In the genomic region with DNA sequence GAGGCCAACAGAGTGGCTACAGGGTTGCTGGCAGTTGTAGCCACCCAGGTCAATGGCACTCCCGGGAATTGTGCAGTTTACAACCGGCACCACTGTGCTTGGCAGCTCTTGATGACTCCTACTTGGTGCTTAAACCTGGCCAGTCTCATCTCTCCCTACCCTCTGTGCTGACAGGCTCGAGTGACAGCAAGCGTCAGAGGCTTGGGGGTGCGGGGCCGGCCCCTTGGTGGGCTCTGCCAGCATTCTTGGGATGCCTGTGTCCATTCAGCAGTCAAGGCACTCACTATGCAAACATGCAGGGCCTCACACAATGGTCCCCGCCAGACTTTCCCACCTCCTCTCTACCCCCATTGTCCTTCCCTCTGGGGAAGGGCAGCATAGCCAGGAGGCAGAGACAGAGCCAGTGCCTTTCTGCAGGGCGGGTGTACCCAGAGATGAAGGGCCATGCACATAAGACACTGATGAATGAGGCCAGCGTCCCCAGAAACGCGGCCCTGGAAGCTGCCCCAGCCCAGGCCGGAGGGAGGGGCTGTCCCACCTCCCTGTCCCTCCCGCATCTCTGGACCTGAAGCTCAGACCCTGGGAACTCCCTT, we compare ENCODE assay signal across 11 cellular contexts. TPM values are rescaled to one million over a fixed set of nuclear protein-coding genes. Genes with fewer than 3 reads are reported as not detected.
DNase-seq lines count a peak whose midpoint lies in the region; ATAC-seq, FAIRE-seq and TF ChIP-seq lines count a peak whose summit lies in the region.
"Had no signal": no experiment of that assay in that cellular context is flagged by ENCODE, and none has a peak within 500 bp of the region (broad histone marks: within the 10 kb centered on the region; RNA-seq: fewer than 3 reads in every experiment).

No MANE protein-coding gene starts in this region.

- ATAC-seq in A549 (peak; percentile 40 to 71), HG03342 (IDR thresholded peaks at IDR 0.05; ENCODE audit: unreplicated experiment) (no peak), GM19467 (IDR thresholded peaks at IDR 0.05; ENCODE audit: unreplicated experiment) (no peak), HG03139 (IDR thresholded peaks at IDR 0.05; ENCODE audit: unreplicated experiment) (no peak)
- ATAC-seq: GM12878, HCT116 had no signal

- TF ChIP-seq EP300 in A549 (IDR thresholded peaks at IDR 0.05) = peak in 1 of 2 experiments; percentile 25; a peak in 1 of 5 replicates

- no peak for TF ChIP-seq RAD21 in A549 (conservative IDR thresholded peaks at IDR 0.05 in 1 of 2, IDR thresholded peaks at IDR 0.05 in 1 of 2)

- TF ChIP-seq CTCF in A549 (IDR thresholded peaks at IDR 0.05) = no peak

- no peaks in the 10 kb centered on the region for H3K36me3 ChIP-seq in mesodermal cell (ENCODE audit: control insufficient read depth, insufficient read depth, low read length)

- no peaks in the 10 kb centered on the region for H3K4me1 Mint-ChIP-seq in activated CD4-positive, alpha-beta T cell treated with anti-CD3 and anti-CD28 coated beads, Interleukin-2, amount 10 ng/mL, durations not matched to agents 7 days and 5 days

- DNase-seq in A549 (ENCODE audit: low read depth in 1 of 2, low spot score in 1 of 2) (peak; percentile 55 to 76), M059J (ENCODE audit: low read depth) (peak; percentile 78), epidermal melanocyte (ENCODE audit: insufficient read length, low spot score) (peak; percentile 54)
- no peak for DNase-seq in activated CD4-positive, alpha-beta T cell treated with anti-CD3 and anti-CD28 coated beads, Interleukin-2, amount 10 ng/mL, durations not matched to agents 7 days and 5 days
- DNase-seq: activated CD8-positive, alpha-beta T cell treated with anti-CD3 and anti-CD28 coated beads for 36 hours had no signal

- no peaks in the 10 kb centered on the region for H3K27me3 Mint-ChIP-seq in activated CD4-positive, alpha-beta T cell treated with anti-CD3 and anti-CD28 coated beads, Interleukin-2, amount 10 ng/mL, durations not matched to agents 7 days and 5 days
- H3K27me3 Mint-ChIP-seq: activated CD8-positive, alpha-beta T cell treated with anti-CD3 and anti-CD28 coated beads for 36 hours had no signal

- H3K27ac ChIP-seq in A549 (peak overlapping the region; percentile 75), mesodermal cell (ENCODE audit: low read depth, low read length, severe bottlenecking) (peak overlapping the region; percentile 95)

- FAIRE-seq in A549 (lab: Jason Lieb, UNC) = no peak
- FAIRE-seq: GM12878 had no signal

- H3K9me3 ChIP-seq in A549 (no peaks in the 10 kb centered on the region), mesodermal cell (ENCODE audit: control insufficient read depth, low read length) (no peaks in the 10 kb centered on the region)

- peak overlapping the region; percentile 63 for H3K4me2 ChIP-seq in A549

- 9% methylated on average over 12 of the region's 13 CpGs for WGBS in A549 (ENCODE audit: missing lambda C conversion rate)
- WGBS in mesodermal cell (ENCODE audit: insufficient coverage in 2 of 2), 2 experiments = 3 to 4% methylated on average over 10 to 13 of the region's 13 CpGs

- CTCF ChIA-PET in A549 (lab: Yijun Ruan, JAX) = interaction anchor here (1.1 to 9.3 kb wide), 9 partner anchors 8 to 85 kb away, joined by 3 to 71 read pairs (median 4); no protein-coding TSS in a partner anchor
- CTCF ChIA-PET in activated CD4-positive, alpha-beta T cell treated with anti-CD3 and anti-CD28 coated beads, Interleukin-2, amount 10 ng/mL, durations not matched to agents 7 days and 5 days (lab: Charles Lee) = no interaction called here

- H3K27ac Mint-ChIP-seq in activated CD4-positive, alpha-beta T cell treated with anti-CD3 and anti-CD28 coated beads, Interleukin-2, amount 10 ng/mL, durations not matched to agents 7 days and 5 days = no peak overlapping the region
- H3K27ac Mint-ChIP-seq: activated CD8-positive, alpha-beta T cell treated with anti-CD3 and anti-CD28 coated beads for 36 hours had no signal

- H3K4me3 ChIP-seq in A549 (no peak overlapping the region), mesodermal cell (ENCODE audit: extremely low read depth, insufficient read depth, low read length, poor library complexity, severe bottlenecking) (peak overlapping the region; percentile 5)
- H3K4me3 ChIP-seq: GM12878 had no signal

- H3K4me3 Mint-ChIP-seq in activated CD4-positive, alpha-beta T cell treated with anti-CD3 and anti-CD28 coated beads, Interleukin-2, amount 10 ng/mL, durations not matched to agents 7 days and 5 days = no peak overlapping the region
- H3K4me3 Mint-ChIP-seq: activated CD8-positive, alpha-beta T cell treated with anti-CD3 and anti-CD28 coated beads for 36 hours had no signal

- no peak for TF ChIP-seq POLR2A in A549 (IDR thresholded peaks at IDR 0.05; ENCODE audit: low read length)

- H3K36me3 Mint-ChIP-seq in activated CD4-positive, alpha-beta T cell treated with anti-CD3 and anti-CD28 coated beads, Interleukin-2, amount 10 ng/mL, durations not matched to agents 7 days and 5 days (ENCODE audit: low read depth) = no peaks in the 10 kb centered on the region

- POLR2A ChIA-PET in A549 (lab: Yijun Ruan, JAX) = no interaction called here
- POLR2A ChIA-PET in activated CD4-positive, alpha-beta T cell treated with anti-CD3 and anti-CD28 coated beads, Interleukin-2, amount 10 ng/mL, durations not matched to agents 7 days and 5 days (lab: Charles Lee) = no interaction called here

- H3K9me3 Mint-ChIP-seq in activated CD4-positive, alpha-beta T cell treated with anti-CD3 and anti-CD28 coated beads, Interleukin-2, amount 10 ng/mL, durations not matched to agents 7 days and 5 days = no peaks in the 10 kb centered on the region
- H3K9me3 Mint-ChIP-seq: activated CD8-positive, alpha-beta T cell treated with anti-CD3 and anti-CD28 coated beads for 36 hours had no signal

- H3K4me1 ChIP-seq in A549 = peaks cover 72% of the 10 kb centered on the region
- peaks cover 52% of the 10 kb centered on the region for H3K4me1 ChIP-seq in mesodermal cell (ENCODE audit: control insufficient read depth, insufficient read depth, low read length, poor library complexity, severe bottlenecking)

TF ChIP-seq in A549, 52 proteins besides CTCF, POLR2A, EP300 and RAD21 (continues in another document):
- TF ChIP-seq FOSB (CRISPR knock-in tag; IDR thresholded peaks at IDR 0.05) (no peak), HOXA7 (CRISPR knock-in tag; IDR thresholded peaks at IDR 0.05) (no peak), HDAC2 (IDR thresholded peaks at IDR 0.05) (no peak), KDM5A (IDR thresholded peaks at IDR 0.05) (no peak), ESRRA (IDR thresholded peaks at IDR 0.05; ENCODE audit: borderline replicate concordance, low read length) (no peak), EHF (CRISPR knock-in tag; IDR thresholded peaks at IDR 0.05) (no peak), NR3C1 (IDR thresholded peaks at IDR 0.05) (no peak), JUN (IDR thresholded peaks at IDR 0.05) (peak in 1 of 2 experiments; percentile 31; a peak in 1 of 5 replicates), CBX8 (IDR thresholded peaks at IDR 0.05) (no peak), MYC (IDR thresholded peaks at IDR 0.05; ENCODE audit: borderline replicate concordance, low read length) (no peak), RFX5 (IDR thresholded peaks at IDR 0.05) (no peak), RNF2 (IDR thresholded peaks at IDR 0.05; ENCODE audit: borderline replicate concordance, low read depth) (no peak), HOXB13 (CRISPR knock-in tag; IDR thresholded peaks at IDR 0.05; ENCODE audit: low read depth) (no peak), ZNF302 (CRISPR knock-in tag; IDR thresholded peaks at IDR 0.05) (no peak)
- TF ChIP-seq, protein P1, sequence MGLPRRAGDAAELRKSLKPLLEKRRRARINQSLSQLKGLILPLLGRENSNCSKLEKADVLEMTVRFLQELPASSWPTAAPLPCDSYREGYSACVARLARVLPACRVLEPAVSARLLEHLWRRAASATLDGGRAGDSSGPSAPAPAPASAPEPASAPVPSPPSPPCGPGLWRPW (IDR thresholded peaks at IDR 0.05) = no peak
- TF ChIP-seq, protein P2, sequence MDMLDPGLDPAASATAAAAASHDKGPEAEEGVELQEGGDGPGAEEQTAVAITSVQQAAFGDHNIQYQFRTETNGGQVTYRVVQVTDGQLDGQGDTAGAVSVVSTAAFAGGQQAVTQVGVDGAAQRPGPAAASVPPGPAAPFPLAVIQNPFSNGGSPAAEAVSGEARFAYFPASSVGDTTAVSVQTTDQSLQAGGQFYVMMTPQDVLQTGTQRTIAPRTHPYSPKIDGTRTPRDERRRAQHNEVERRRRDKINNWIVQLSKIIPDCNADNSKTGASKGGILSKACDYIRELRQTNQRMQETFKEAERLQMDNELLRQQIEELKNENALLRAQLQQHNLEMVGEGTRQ (IDR thresholded peaks at IDR 0.05) = no peak
- TF ChIP-seq, protein P3, sequence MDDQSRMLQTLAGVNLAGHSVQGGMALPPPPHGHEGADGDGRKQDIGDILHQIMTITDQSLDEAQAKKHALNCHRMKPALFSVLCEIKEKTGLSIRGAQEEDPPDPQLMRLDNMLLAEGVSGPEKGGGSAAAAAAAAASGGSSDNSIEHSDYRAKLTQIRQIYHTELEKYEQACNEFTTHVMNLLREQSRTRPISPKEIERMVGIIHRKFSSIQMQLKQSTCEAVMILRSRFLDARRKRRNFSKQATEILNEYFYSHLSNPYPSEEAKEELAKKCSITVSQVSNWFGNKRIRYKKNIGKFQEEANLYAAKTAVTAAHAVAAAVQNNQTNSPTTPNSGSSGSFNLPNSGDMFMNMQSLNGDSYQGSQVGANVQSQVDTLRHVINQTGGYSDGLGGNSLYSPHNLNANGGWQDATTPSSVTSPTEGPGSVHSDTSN (IDR thresholded peaks at IDR 0.05) = 0 out of 2 replicates have a peak, but pooled peaks have one; percentile 24

RNA-seq across cellular contexts. Expression of a gene that starts 26.3 kb away (rescaled TPM):
- polyA plus RNA-seq in A549 (2011; rRNA removed) (0.88 and 1.2 TPM in 2 replicates), A549 (2017; fragmentation: RNase III; extraction: RNeasy Plus Mini Kit Qiagen cat#74134 plus additional on column Dnase treatment) (4.6 to 6.4 TPM (median 5.7 TPM) in 3 replicates)
- polyA plus RNA-seq in A549 (2012; cell fraction: cytosol; rRNA removed) = 2.6 and 3.9 TPM in 2 replicates
- polyA plus RNA-seq in A549 (2012; cell fraction: nucleus; rRNA removed) = 15.6 and 21.6 TPM in 2 replicates
- 1.7 and 2.4 TPM in 2 replicates for polyA minus RNA-seq in A549 (2011; rRNA and poly(A)+ RNA removed)
- total RNA-seq in M059J (2014; rRNA removed; shearing (Covaris generic)) = 6.4 and 12.1 TPM in 2 replicates
- polyA plus RNA-seq in mesodermal cell (2013, experiment 1 of 2) = 65.5 TPM
- polyA plus RNA-seq in mesodermal cell (2013, experiment 2 of 2) = 44.0 TPM
- 10 to 100 TPM; 73.6 to 74.4 TPM for total RNA-seq in activated CD4-positive, alpha-beta T cell treated with anti-CD3 and anti-CD28 coated beads, Interleukin-2, amount 10 ng/mL, durations not matched to agents 7 days and 5 days

Comparison
In these comparisons a context has a peak if more than half of its experiments do, and no peak if none do; other contexts are left out.
1. ATAC-seq: peak in A549 (2 of 2); none in HG03342 (single experiment), GM19467 (single experiment) and HG03139 (single experiment).